Comparison of ENCODE assay signal across 8 cellular contexts in the genomic region with DNA sequence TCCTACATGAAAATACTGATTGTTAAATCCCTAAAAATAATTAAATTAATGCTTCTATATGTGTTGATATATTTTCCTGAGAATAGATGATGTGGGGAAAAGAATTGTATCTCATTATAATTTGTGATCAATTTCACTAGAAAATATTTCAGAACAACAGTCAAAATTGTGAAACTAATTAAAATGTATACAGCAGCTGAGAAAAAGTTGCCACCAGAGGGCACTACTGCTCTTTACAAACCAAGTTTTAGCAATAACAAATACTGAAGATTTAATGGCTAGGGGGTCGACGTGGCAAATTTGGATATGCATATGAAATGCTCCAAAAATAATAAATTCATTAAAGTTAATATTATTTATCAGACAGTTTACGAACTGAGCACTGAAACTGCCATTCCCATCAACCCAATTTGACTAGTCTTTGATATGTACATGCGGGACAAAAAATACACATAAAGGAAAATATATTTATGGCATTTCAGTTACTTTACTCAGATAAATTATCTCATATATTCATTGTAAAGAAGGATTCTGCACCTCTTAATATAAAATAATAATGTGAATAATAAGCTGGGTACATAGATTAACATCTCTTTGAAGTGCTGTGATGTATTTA.
DNase-seq lines count a peak whose midpoint lies in the region; ATAC-seq and TF ChIP-seq lines count a peak whose summit lies in the region.

No MANE protein-coding gene starts in this region.

- no peaks in the 10 kb centered on the region for H4K20me1 ChIP-seq in osteoblast (ENCODE audit: insufficient read depth, low read length)

- TF ChIP-seq CTCF in esophagus squamous epithelium (IDR thresholded peaks at IDR 0.05) (peak in 5 of 6 experiments; percentile 19 to 64 (median 55)), osteoblast (IDR thresholded peaks at IDR 0.05; ENCODE audit: extremely low read depth, low read depth, low read length) (peak; percentile 41)

- H3K4me3 ChIP-seq in esophagus squamous epithelium (no peak overlapping the region), osteoblast (ENCODE audit: insufficient read depth, low read length) (no peak overlapping the region)

- H3K27me3 ChIP-seq in esophagus squamous epithelium = no peaks in the 10 kb centered on the region
- no peaks in the 10 kb centered on the region for H3K27me3 ChIP-seq in osteoblast (ENCODE audit: insufficient read depth, low read length)

- no peak overlapping the region for H3K4me2 ChIP-seq in osteoblast (ENCODE audit: insufficient read depth, low read length)

- 24 to 29% methylated on average over 4 of the region's 4 CpGs for WGBS in esophagus squamous epithelium, 2 donors

- no peak overlapping the region for H3K27ac ChIP-seq in esophagus squamous epithelium
- H3K27ac ChIP-seq in osteoblast (ENCODE audit: low read depth, low read length) = no peak overlapping the region

- H2AFZ ChIP-seq in osteoblast (ENCODE audit: low read length) = no peak overlapping the region

- H3K36me3 ChIP-seq in esophagus squamous epithelium = no peaks in the 10 kb centered on the region
- H3K36me3 ChIP-seq in osteoblast (ENCODE audit: insufficient read depth, low read length) = no peaks in the 10 kb centered on the region

- DNase-seq in NCI-H2081 (lab: John Stamatoyannopoulos, UW) = peak; percentile 26 to 54
- no peak for DNase-seq in NCI-H2081 treated with DMSO at 0.1 percent for 48 hours (lab: John Stamatoyannopoulos, UW)
- DNase-seq in Kasumi-1 (lab: John Stamatoyannopoulos, UW) = peak; percentile 45 to 72
- peak; percentile 21 for DNase-seq in SW480 (ENCODE audit: low spot score)
- no peak for DNase-seq in esophagus squamous epithelium (lab: John Stamatoyannopoulos, UW)
- DNase-seq in osteoblast (ENCODE audit: insufficient read length, low spot score, missing footprints) = no peak
- no peak for DNase-seq in GM19238 (ENCODE audit: insufficient read length, low spot score)

- no peak for TF ChIP-seq POLR2A in esophagus squamous epithelium (IDR thresholded peaks at IDR 0.05)

- intact Hi-C loops in esophagus squamous epithelium (cut with DNase I) = no loop called here

- H3K79me2 ChIP-seq in osteoblast (ENCODE audit: insufficient read depth, low read length) = no peaks in the 10 kb centered on the region

- H3K4me1 ChIP-seq in esophagus squamous epithelium (no peaks in the 10 kb centered on the region), osteoblast (ENCODE audit: insufficient read depth, low read length) (no peaks in the 10 kb centered on the region)

- H3K9me3 ChIP-seq in esophagus squamous epithelium = no peaks in the 10 kb centered on the region
- no peaks in the 10 kb centered on the region for H3K9me3 ChIP-seq in osteoblast (ENCODE audit: low read depth, low read length)

- no peak for ATAC-seq in GM19351 (IDR thresholded peaks at IDR 0.05; ENCODE audit: unreplicated experiment)

Comparison
In these comparisons a context has a peak if more than half of its experiments do, and no peak if none do; other contexts are left out.
1. DNase-seq: peak in NCI-H2081 (2 of 2), Kasumi-1 (2 of 2) and SW480 (single experiment); none in NCI-H2081 treated with DMSO at 0.1 percent for 48 hours (single experiment), esophagus squamous epithelium (single experiment), osteoblast (single experiment) and GM19238 (single experiment).